8 cellular contexts compared by ENCODE assay signal in genomic region chr1:184387871-184388670, GRCh38. TPM values are rescaled to one million over a fixed set of nuclear protein-coding genes. Genes with fewer than 3 reads are reported as not detected.
DNase-seq lines count a peak whose midpoint lies in the region; ATAC-seq, FAIRE-seq and TF ChIP-seq lines count a peak whose summit lies in the region.

No MANE protein-coding gene starts in this region.

- peaks cover 9% of the 10 kb centered on the region for H3F3A ChIP-seq in PC-9 (ENCODE audit: insufficient read depth, low read depth)

- TF ChIP-seq POLR2A in A549 (IDR thresholded peaks at IDR 0.05; ENCODE audit: low read length) = no peak

- peak overlapping the region; percentile 86 for H3K9ac ChIP-seq in skeletal muscle satellite cell (ENCODE audit: low read depth, low read length)

- peak overlapping the region; percentile 79 for H3K4me3 ChIP-seq in A549
- peak overlapping the region; percentile 82 for H3K4me3 ChIP-seq in GM12864 (ENCODE audit: low read depth, low read length)
- peak overlapping the region; percentile 84 for H3K4me3 ChIP-seq in PC-9
- peak overlapping the region; percentile 72 for H3K4me3 ChIP-seq in bronchial epithelial cell (ENCODE audit: low read depth, low read length)
- peak overlapping the region; percentile 92 for H3K4me3 ChIP-seq in skeletal muscle satellite cell (ENCODE audit: low read length)

- intact Hi-C loops in PC-9 (cut with micrococcal nuclease; ENCODE audit: unreplicated experiment) = loop anchor here (2.0 to 10.0 kb wide), 4 partner anchors 94 to 313 kb away; no protein-coding TSS in a partner anchor

- WGBS in A549 (ENCODE audit: missing lambda C conversion rate) = 5% methylated on average over 23 of the region's 23 CpGs

- H4K20me1 ChIP-seq in PC-9 (ENCODE audit: insufficient read depth) = no peaks in the 10 kb centered on the region

- H3K27ac ChIP-seq in A549 (peak overlapping the region; percentile 76 to 88), PC-9 (no peak overlapping the region)

- DNase-seq in A549 (ENCODE audit: low read depth in 1 of 2, low spot score in 1 of 2) (peak in 1 of 2 experiments; percentile 19), GM12864 (ENCODE audit: low read depth) (no peak), PC-9 (peak; percentile 22 to 69), bronchial epithelial cell (ENCODE audit: low read depth) (peak; percentile 95), inferior parietal cortex (ENCODE audit: extremely low spot score) (peak; percentile 50)

- no peak for FAIRE-seq in A549 (lab: Jason Lieb, UNC)
- no peak for FAIRE-seq in bronchial epithelial cell (lab: Jason Lieb, UNC)

- peak overlapping the region; percentile 94 for H2AFZ ChIP-seq in PC-9

- no peak for TF ChIP-seq EP300 in A549 (IDR thresholded peaks at IDR 0.05)

- CTCF ChIA-PET in A549 (lab: Yijun Ruan, JAX) = interaction anchor here (1.2 to 3.5 kb wide), 4 partner anchors 12 to 276 kb away, joined by 3 to 13 read pairs (median 3); no protein-coding TSS in a partner anchor
- CTCF ChIA-PET in PC-9 (lab: Charles Lee) = interaction anchor here (0.9 to 1.4 kb wide), 2 partner anchors 165 to 276 kb away, joined by 8 to 9 read pairs; no protein-coding TSS in a partner anchor

- no TSS peak for BruUV-seq in PC-9 (replicated peaks; lab: Mats Ljungman, UMichigan)

- no peak for TF ChIP-seq CTCF in A549 (IDR thresholded peaks at IDR 0.05)
- no peak for TF ChIP-seq CTCF in GM12864 (IDR thresholded peaks at IDR 0.05; ENCODE audit: low read depth, low read length, missing control alignments)
- no peak for TF ChIP-seq CTCF in PC-9 (conservative IDR thresholded peaks at IDR 0.05)
- peak; percentile 2 for TF ChIP-seq CTCF in bronchial epithelial cell (IDR thresholded peaks at IDR 0.05; ENCODE audit: insufficient read depth, low read length, severe bottlenecking)

- H3K36me3 ChIP-seq in PC-9 (ENCODE audit: low read depth) = no peaks in the 10 kb centered on the region
- no peaks in the 10 kb centered on the region for H3K36me3 ChIP-seq in bronchial epithelial cell (ENCODE audit: control insufficient read depth, insufficient read depth, low read length)
- H3K36me3 ChIP-seq in skeletal muscle satellite cell (ENCODE audit: insufficient read depth, low read length) = no peaks in the 10 kb centered on the region

- no peaks in the 10 kb centered on the region for H3K9me2 ChIP-seq in PC-9 (ENCODE audit: insufficient read depth)

- TF ChIP-seq RAD21 in A549 (conservative IDR thresholded peaks at IDR 0.05 in 1 of 2, IDR thresholded peaks at IDR 0.05 in 1 of 2) = peak in 1 of 2 experiments; percentile 19; a peak in 1 of 5 replicates

- H3K27me3 ChIP-seq in PC-9 (ENCODE audit: insufficient read depth, low read depth) (peaks cover 4% of the 10 kb centered on the region; the same call in 1 of the 2 replicates), bronchial epithelial cell (ENCODE audit: control insufficient read depth, insufficient read depth, low read length) (no peaks in the 10 kb centered on the region), skeletal muscle satellite cell (ENCODE audit: control insufficient read depth, insufficient read depth, low read length) (no peaks in the 10 kb centered on the region)

- H3K79me2 ChIP-seq in PC-9 (ENCODE audit: low read depth) = no peaks in the 10 kb centered on the region

- ATAC-seq in A549 (peak; percentile 15 to 26; a peak in 3 of 6 replicates), HG03139 (IDR thresholded peaks at IDR 0.05; ENCODE audit: unreplicated experiment) (no peak), HG03342 (IDR thresholded peaks at IDR 0.05; ENCODE audit: unreplicated experiment) (no peak)

- H3K4me1 ChIP-seq in A549 (peaks cover 18% of the 10 kb centered on the region), PC-9 (replicated peaks; ENCODE audit: insufficient read depth) (peaks cover 12% of the 10 kb centered on the region; the same call in 1 of the 2 replicates), skeletal muscle satellite cell (ENCODE audit: control insufficient read depth, insufficient read depth, low read length) (peaks cover 11% of the 10 kb centered on the region)

- POLR2A ChIA-PET in A549 (lab: Yijun Ruan, JAX) = no interaction called here
- POLR2A ChIA-PET in PC-9 (lab: Charles Lee; ENCODE audit: unreplicated experiment) = interaction anchor here (0.5 to 0.6 kb wide), 3 partner anchors 22 to 818 kb away, joined by 4 to 10 read pairs (median 7); no protein-coding TSS in a partner anchor

- H3K4me2 ChIP-seq in A549 (peak overlapping the region; percentile 91), PC-9 (peak overlapping the region; percentile 99), skeletal muscle satellite cell (ENCODE audit: low read length) (peak overlapping the region; percentile 97)

- no peaks in the 10 kb centered on the region for H3K9me3 ChIP-seq in A549
- H3K9me3 ChIP-seq in PC-9 (ENCODE audit: insufficient read depth, low read depth) = no peaks in the 10 kb centered on the region
- H3K9me3 ChIP-seq in skeletal muscle satellite cell (replicated peaks; ENCODE audit: low read length) = no peaks in the 10 kb centered on the region

TF ChIP-seq in A549, 52 proteins besides CTCF, POLR2A, EP300 and RAD21:
- TF ChIP-seq CBX8 (IDR thresholded peaks at IDR 0.05) (peak; percentile 97), ZFP36 (IDR thresholded peaks at IDR 0.05; ENCODE audit: borderline replicate concordance, partially characterized antibody) (peak; percentile 1), RNF2 (IDR thresholded peaks at IDR 0.05; ENCODE audit: borderline replicate concordance, low read depth) (peak; percentile 96), BCL3 (IDR thresholded peaks at IDR 0.05) (no peak)

RNA-seq across cellular contexts. Expression of gene C1orf21, which starts 1.2 kb away (rescaled TPM):
- polyA plus RNA-seq in A549 (2011; rRNA removed) = 9.6 and 11.6 TPM in 2 replicates
- 2.5 and 2.6 TPM in 2 replicates for polyA plus RNA-seq in A549 (2012; cell fraction: cytosol; rRNA removed)
- 0.43 and 0.93 TPM in 2 replicates for polyA plus RNA-seq in A549 (2012; cell fraction: nucleus; rRNA removed)
- polyA plus RNA-seq in A549 (2017; fragmentation: RNase III; extraction: RNeasy Plus Mini Kit Qiagen cat#74134 plus additional on column Dnase treatment) = 9.7 to 11.4 TPM (median 10.8 TPM) in 3 replicates
- polyA minus RNA-seq in A549 (2011; rRNA and poly(A)+ RNA removed) = 1.3 and 1.6 TPM in 2 replicates
- total RNA-seq in PC-9 (2021) = 13.6 and 13.8 TPM in 2 replicates
- 10.3 and 13.4 TPM in 2 replicates for total RNA-seq in bronchial epithelial cell
- 5.3 and 9.6 TPM in 2 replicates for total RNA-seq in skeletal muscle satellite cell (2012; rRNA removed)

Comparison
In these comparisons a context has a peak if more than half of its experiments do, and no peak if none do; other contexts are left out.
1. ATAC-seq: peak in A549 (2 of 2); none in HG03139 (single experiment) and HG03342 (single experiment).
2. Peak in every context shown above with its lines, with median percentiles within 50 percentile points of each other: H3K4me2 ChIP-seq and H3K4me3 ChIP-seq.